In genomic region chr15:90620379-90621134, GRCh38 we compare ENCODE assay signal across 8 cellular contexts.
DNase-seq lines count a peak whose midpoint lies in the region; ATAC-seq, FAIRE-seq and TF ChIP-seq lines count a peak whose summit lies in the region.

No MANE protein-coding gene starts in this region.

- DNase-seq in GM13976 (ENCODE audit: low spot score) (peak; percentile 85), SIG-M5 (lab: John Stamatoyannopoulos, UW) (peak; percentile 6), erythroblast (lab: John Stamatoyannopoulos, UW) (peak; percentile 62 to 63), lower leg skin (ENCODE audit: low spot score in 2 of 2) (no peak), SHP77 (lab: John Stamatoyannopoulos, UW) (no peak), RCC 7860 (ENCODE audit: low spot score) (no peak), activated gamma-delta T cell (lab: John Stamatoyannopoulos, UW) (no peak)

- FAIRE-seq in RCC 7860 (lab: Jason Lieb, UNC) = no peak

- intact Hi-C loops in lower leg skin (cut with DNase I; ENCODE audit: low total_unique reads) = no loop called here

- ATAC-seq in HG02759 (IDR thresholded peaks at IDR 0.05; ENCODE audit: unreplicated experiment) = peak; percentile 85

- whole genome bisulfite sequencing in lower leg skin, 2 donors = 77 to 78% methylated on average over 13 of the region's 13 CpGs

- no peak overlapping the region for H3K4me3 ChIP-seq in lower leg skin (ENCODE audit: low read depth, poor library complexity, severe bottlenecking)

- in situ Hi-C loops in GM13976 (cut with MboI; ENCODE audit: low sequenced_read_pairs, unreplicated experiment) = no loop called here

- TF ChIP-seq CTCF in GM13976 (IDR thresholded peaks at IDR 0.05; ENCODE audit: borderline replicate concordance, control extremely low read depth, extremely low read depth, insufficient read depth, missing control alignments) = no peak
- no peak for TF ChIP-seq CTCF in lower leg skin (IDR thresholded peaks at IDR 0.05)

- TF ChIP-seq POLR2A in erythroblast (IDR thresholded peaks at IDR 0.05; ENCODE audit: low read length) (no peak), lower leg skin (IDR thresholded peaks at IDR 0.05) (no peak)

Comparison
In these comparisons a context has a peak if more than half of its experiments do, and no peak if none do; other contexts are left out.
1. DNase-seq: peak in GM13976 (single experiment), SIG-M5 (single experiment) and erythroblast (2 of 2); none in lower leg skin (0 of 2), SHP77 (0 of 2), RCC 7860 (single experiment) and activated gamma-delta T cell (single experiment).